Comparison of ENCODE assay signal across 12 cellular contexts in genomic region chr2:66443183-66443976, GRCh38. TPM values are rescaled to one million over a fixed set of nuclear protein-coding genes. Genes with fewer than 3 reads are reported as not detected.
DNase-seq lines count a peak whose midpoint lies in the region; ATAC-seq and TF ChIP-seq lines count a peak whose summit lies in the region.
"Had no signal": no experiment of that assay in that cellular context is flagged by ENCODE, and none has a peak within 500 bp of the region (broad histone marks: within the 10 kb centered on the region; RNA-seq: fewer than 3 reads in every experiment).

No MANE protein-coding gene starts in this region.

- no peak for TF ChIP-seq CTCF in H9 (conservative IDR thresholded peaks at IDR 0.05)

- no peak overlapping the region for H2BK5ac ChIP-seq in H9 (ENCODE audit: insufficient read length, low read length)

- no peak overlapping the region for H3K14ac ChIP-seq in H9 (ENCODE audit: insufficient read depth, low read length)

- H3K9ac ChIP-seq in H9 (ENCODE audit: extremely low read depth, insufficient read length, low read length) (no peak overlapping the region), duodenal mucosa (ENCODE audit: low read depth in 1 of 2, low read length in 2 of 2) (no peak overlapping the region), subcutaneous abdominal adipose tissue (ENCODE audit: low read length in 5 of 5) (peak overlapping the region in 3 of 5 donors; percentile 20 to 73 (median 62))

- H2AFZ ChIP-seq in H9 (ENCODE audit: low read length), result no peak overlapping the region

- no peak for ATAC-seq in HG03571 (IDR thresholded peaks at IDR 0.05; ENCODE audit: unreplicated experiment)
- ATAC-seq: CD8-positive, alpha-beta T cell; HCT116; stimulated activated naive CD8-positive, alpha-beta T cell treated with anti-CD3 and anti-CD28 coated beads, Interleukin-15, Interleukin-2, amounts not matched to agents 100 U/mL and 50 U/mL, for 24 hours had no signal

- H4K5ac ChIP-seq in H9 (ENCODE audit: insufficient read length, low read depth, low read length), result no peak overlapping the region

- no peaks in the 10 kb centered on the region for H4K20me1 ChIP-seq in H9 (ENCODE audit: control insufficient read depth, insufficient read depth, insufficient read length)

- no peaks in the 10 kb centered on the region for H3K36me3 ChIP-seq in duodenal mucosa (ENCODE audit: control insufficient read depth in 1 of 2, insufficient read depth in 2 of 2, low read length in 2 of 2)
- H3K36me3 ChIP-seq in subcutaneous abdominal adipose tissue (ENCODE audit: control insufficient read depth in 5 of 5, insufficient read depth in 5 of 5, low read length in 5 of 5), result no peaks in the 10 kb centered on the region

- no peak overlapping the region for H2BK20ac ChIP-seq in H9 (ENCODE audit: low read depth, low read length, poor library complexity, severe bottlenecking)

- H3K9me3 ChIP-seq in H9 (ENCODE audit: control insufficient read depth, low read depth, low read length) (no peaks in the 10 kb centered on the region), duodenal mucosa (ENCODE audit: control insufficient read depth in 1 of 2, low read length in 2 of 2) (no peaks in the 10 kb centered on the region), subcutaneous abdominal adipose tissue (ENCODE audit: control insufficient read depth in 5 of 5, low read length in 5 of 5) (no peaks in the 10 kb centered on the region)

- no peak overlapping the region for H2BK12ac ChIP-seq in H9 (ENCODE audit: insufficient read length, low read depth, low read length)

- H3K4me3 ChIP-seq in duodenal mucosa (ENCODE audit: low read depth in 1 of 2, low read length in 2 of 2), result peak overlapping the region; percentile 13
- H3K4me3 ChIP-seq in subcutaneous abdominal adipose tissue (ENCODE audit: low read depth in 1 of 5, low read length in 5 of 5), result peak overlapping the region; percentile 35 to 69 (median 64)

- no peak overlapping the region for H3K23ac ChIP-seq in H9 (ENCODE audit: insufficient read length, low read depth, low read length)

- H3K79me2 ChIP-seq in H9 (ENCODE audit: insufficient read depth, low read length), result no peaks in the 10 kb centered on the region

- H3K4ac ChIP-seq in H9 (ENCODE audit: low read depth, low read length), result no peak overlapping the region

- peak overlapping the region; percentile 32 for H3K4me2 ChIP-seq in H9 (ENCODE audit: insufficient read depth, insufficient read length, low read length)

- no peak overlapping the region for H2AK5ac ChIP-seq in H9 (ENCODE audit: insufficient read length, low read length)

- DNase-seq in H9 (no peak), medulla oblongata (ENCODE audit: extremely low spot score) (peak; percentile 47), cortex of kidney (lab: John Stamatoyannopoulos, UW) (no peak), SKM-1 treated with dmso at 0.1 percent for 144 hours (lab: John Stamatoyannopoulos, UW; ENCODE audit: unreplicated experiment) (no peak), NCI-H1105 (lab: John Stamatoyannopoulos, UW) (no peak)
- DNase-seq: activated T-cell treated with anti-CD3 and anti-CD28 coated beads, Interleukin-2, amount 50 U/mL, for 24 hours; CD8-positive, alpha-beta T cell; stimulated activated naive CD8-positive, alpha-beta T cell treated with anti-CD3 and anti-CD28 coated beads, Interleukin-15, Interleukin-2, amounts not matched to agents 100 U/mL and 50 U/mL, for 24 hours had no signal

- no peak overlapping the region for H2BK120ac ChIP-seq in H9 (ENCODE audit: low read depth, low read length, poor library complexity, severe bottlenecking)

- no peak overlapping the region for H2BK15ac ChIP-seq in H9 (ENCODE audit: low read depth, low read length)

- peaks cover 4% of the 10 kb centered on the region for H3K4me1 ChIP-seq in H9 (ENCODE audit: insufficient read depth, low read length)
- no peaks in the 10 kb centered on the region for H3K4me1 ChIP-seq in duodenal mucosa (ENCODE audit: control insufficient read depth in 1 of 2, insufficient read depth in 2 of 2, low read length in 2 of 2)
- H3K4me1 ChIP-seq in subcutaneous abdominal adipose tissue (ENCODE audit: control insufficient read depth in 5 of 5, insufficient read depth in 5 of 5, low read length in 5 of 5), result peaks cover 0 to 84% (median 72%) of the 10 kb centered on the region in 5 donors

- H3K23me2 ChIP-seq in H9 (ENCODE audit: insufficient read length, low read depth, low read length, poor library complexity, severe bottlenecking), result peaks cover 23% of the 10 kb centered on the region

- peaks cover 0 to 5% of the 10 kb centered on the region in 2 experiments; a peak in 2 of 5 replicates for H3K9me3 Mint-ChIP-seq in H9
- H3K9me3 Mint-ChIP-seq: CD8-positive, alpha-beta T cell had no signal

- H3K4me1 Mint-ChIP-seq in H9, result peaks cover 34 to 63% of the 10 kb centered on the region in 2 experiments

- no peak overlapping the region for H3K27ac Mint-ChIP-seq in H9
- H3K27ac Mint-ChIP-seq: activated T-cell treated with anti-CD3 and anti-CD28 coated beads, Interleukin-2, amount 50 U/mL, for 24 hours; CD8-positive, alpha-beta T cell had no signal

- no peak overlapping the region for H3K27ac ChIP-seq in H9 (ENCODE audit: insufficient read length, low read depth, low read length)
- H3K27ac ChIP-seq in duodenal mucosa (ENCODE audit: low read depth, low read length), result no peak overlapping the region
- H3K27ac ChIP-seq in subcutaneous abdominal adipose tissue (ENCODE audit: low read depth, low read length), result peak overlapping the region; percentile 92

- peak overlapping the region in 1 of 2 experiments; percentile 73; a peak in 2 of 5 replicates for H3K4me3 Mint-ChIP-seq in H9
- H3K4me3 Mint-ChIP-seq: activated T-cell treated with anti-CD3 and anti-CD28 coated beads, Interleukin-2, amount 50 U/mL, for 24 hours; CD8-positive, alpha-beta T cell had no signal

- no peaks in the 10 kb centered on the region for H3K79me1 ChIP-seq in H9 (ENCODE audit: insufficient read depth, low read depth, low read length, poor library complexity, severe bottlenecking)

- no peak overlapping the region for H3T11ph ChIP-seq in H9 (ENCODE audit: low read length)

- no peak overlapping the region for H3K18ac ChIP-seq in H9 (ENCODE audit: insufficient read length, low read depth, low read length)

- H4K8ac ChIP-seq in H9 (replicated peaks; ENCODE audit: insufficient read length, low read depth, low read length), result no peak overlapping the region

- H3K36me3 Mint-ChIP-seq in H9 (ENCODE audit: insufficient read depth in 1 of 3, low read depth in 3 of 3), result no peaks in the 10 kb centered on the region
- H3K36me3 Mint-ChIP-seq: CD8-positive, alpha-beta T cell had no signal

- no peak overlapping the region for H4K91ac ChIP-seq in H9 (ENCODE audit: insufficient read length, low read depth, low read length)

- peaks cover 100% of the 10 kb centered on the region for H3K27me3 Mint-ChIP-seq in H9 (ENCODE audit: low read depth)

- WGBS in H9 (ENCODE audit: extremely low coverage, insufficient read length, low lambda C conversion rate), result no CpG with 5 or more reads among the region's 17 CpGs

- H3K56ac ChIP-seq in H9 (ENCODE audit: insufficient read length, low read depth, low read length), result no peak overlapping the region

- H3K27me3 ChIP-seq in H9 (ENCODE audit: insufficient read depth, low read length) (peaks cover 69% of the 10 kb centered on the region), duodenal mucosa (ENCODE audit: control insufficient read depth in 1 of 2, insufficient read depth in 2 of 2, low read length in 2 of 2) (peaks cover 21 to 53% of the 10 kb centered on the region in 2 donors), subcutaneous abdominal adipose tissue (ENCODE audit: control insufficient read depth in 5 of 5, insufficient read depth in 4 of 5, low read length in 5 of 5) (peaks cover 0 to 26% (median 3%) of the 10 kb centered on the region in 5 donors)

RNA-seq across cellular contexts. Expression of gene MEIS1, which starts 8.5 kb away (rescaled TPM):
- total RNA-seq in H9 (2021), result 0.31 and 0.66 TPM in 2 replicates
- total RNA-seq: CD8-positive, alpha-beta T cell had no signal

Comparison
In these comparisons a context has a peak if more than half of its experiments do, and no peak if none do; other contexts are left out.
1. H3K9ac ChIP-seq: peak in subcutaneous abdominal adipose tissue (3 of 5); none in H9 (single experiment) and duodenal mucosa (0 of 2).